ENCODE assay signal across 1 cellular context in the genomic region with DNA sequence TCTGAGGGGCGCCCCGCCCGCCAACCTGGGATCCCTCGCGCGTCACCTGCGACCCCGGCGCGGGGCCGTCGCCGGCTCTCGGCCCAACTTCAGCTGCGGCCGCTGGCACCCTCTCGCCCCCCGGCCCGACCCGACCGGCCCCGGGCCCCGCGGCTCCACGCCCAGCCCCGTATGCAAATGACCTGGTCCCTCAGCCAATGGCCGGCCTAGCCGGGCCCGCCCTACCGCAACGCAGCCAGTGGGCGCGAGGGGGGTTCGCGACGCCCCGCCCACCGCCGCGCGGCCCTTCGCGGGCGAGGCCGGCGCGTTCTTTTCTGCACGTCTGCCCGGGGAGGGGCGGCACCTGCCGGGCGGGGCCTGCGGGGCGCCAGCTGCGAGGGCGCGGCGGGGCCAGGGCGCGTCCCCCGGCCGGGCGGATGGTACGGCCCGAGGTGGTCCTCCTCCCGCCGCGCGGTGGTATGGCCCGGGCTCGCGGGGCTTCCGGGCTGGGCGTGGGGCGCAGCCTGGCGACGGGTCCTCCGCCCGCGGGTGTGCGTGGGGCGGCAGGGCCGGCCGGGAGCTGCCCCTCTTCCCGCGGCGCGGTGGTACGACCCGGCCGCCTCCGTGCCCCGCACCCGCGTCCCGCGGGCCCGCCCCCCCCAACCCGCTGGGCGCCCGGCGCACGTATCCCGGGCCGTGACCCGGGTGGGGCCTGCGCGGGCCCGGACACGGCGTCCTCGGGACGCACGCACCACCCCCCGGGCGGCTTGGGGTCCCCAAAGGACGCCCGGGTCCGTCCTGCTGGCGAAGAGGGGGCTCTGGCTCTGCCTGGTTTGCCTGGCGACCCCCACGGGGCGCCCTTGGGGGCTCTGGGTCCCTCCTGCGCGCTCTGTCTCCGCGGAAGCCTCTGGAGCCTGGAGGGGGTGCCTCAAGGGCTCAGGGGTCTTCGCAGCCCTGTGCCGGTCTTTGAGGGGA.
TF ChIP-seq lines count a peak whose summit lies in the region.

No MANE protein-coding gene starts in this region.

TF ChIP-seq in PFSK-1, 5 proteins besides CTCF, POLR2A, EP300 and RAD21:
- TF ChIP-seq, protein P1, sequence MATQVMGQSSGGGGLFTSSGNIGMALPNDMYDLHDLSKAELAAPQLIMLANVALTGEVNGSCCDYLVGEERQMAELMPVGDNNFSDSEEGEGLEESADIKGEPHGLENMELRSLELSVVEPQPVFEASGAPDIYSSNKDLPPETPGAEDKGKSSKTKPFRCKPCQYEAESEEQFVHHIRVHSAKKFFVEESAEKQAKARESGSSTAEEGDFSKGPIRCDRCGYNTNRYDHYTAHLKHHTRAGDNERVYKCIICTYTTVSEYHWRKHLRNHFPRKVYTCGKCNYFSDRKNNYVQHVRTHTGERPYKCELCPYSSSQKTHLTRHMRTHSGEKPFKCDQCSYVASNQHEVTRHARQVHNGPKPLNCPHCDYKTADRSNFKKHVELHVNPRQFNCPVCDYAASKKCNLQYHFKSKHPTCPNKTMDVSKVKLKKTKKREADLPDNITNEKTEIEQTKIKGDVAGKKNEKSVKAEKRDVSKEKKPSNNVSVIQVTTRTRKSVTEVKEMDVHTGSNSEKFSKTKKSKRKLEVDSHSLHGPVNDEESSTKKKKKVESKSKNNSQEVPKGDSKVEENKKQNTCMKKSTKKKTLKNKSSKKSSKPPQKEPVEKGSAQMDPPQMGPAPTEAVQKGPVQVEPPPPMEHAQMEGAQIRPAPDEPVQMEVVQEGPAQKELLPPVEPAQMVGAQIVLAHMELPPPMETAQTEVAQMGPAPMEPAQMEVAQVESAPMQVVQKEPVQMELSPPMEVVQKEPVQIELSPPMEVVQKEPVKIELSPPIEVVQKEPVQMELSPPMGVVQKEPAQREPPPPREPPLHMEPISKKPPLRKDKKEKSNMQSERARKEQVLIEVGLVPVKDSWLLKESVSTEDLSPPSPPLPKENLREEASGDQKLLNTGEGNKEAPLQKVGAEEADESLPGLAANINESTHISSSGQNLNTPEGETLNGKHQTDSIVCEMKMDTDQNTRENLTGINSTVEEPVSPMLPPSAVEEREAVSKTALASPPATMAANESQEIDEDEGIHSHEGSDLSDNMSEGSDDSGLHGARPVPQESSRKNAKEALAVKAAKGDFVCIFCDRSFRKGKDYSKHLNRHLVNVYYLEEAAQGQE (IDR thresholded peaks at IDR 0.05; ENCODE audit: insufficient read depth in 1 of 2, low read depth in 2 of 2, low read length in 2 of 2), result no peak
- TF ChIP-seq SIN3A (IDR thresholded peaks at IDR 0.05; ENCODE audit: borderline replicate concordance, insufficient read depth, low read length) (no peak), FOXP2 (optimal IDR thresholded peaks at IDR 0.05; ENCODE audit: borderline replicate concordance, extremely low read depth, extremely low read length, insufficient read depth) (no peak), POLR2AphosphoS5 (IDR thresholded peaks at IDR 0.05; ENCODE audit: low read depth, low read length) (0 out of 2 replicates have a peak, but pooled peaks have one; percentile 6), TAF1 (IDR thresholded peaks at IDR 0.05; ENCODE audit: borderline replicate concordance, insufficient read depth, low read length) (peak; percentile 34; the same call in 1 of the 2 replicates)
